15 cellular contexts compared by ENCODE assay signal in genomic region chr7:78939669-78940068, GRCh38.
A peak's percentile ranks its signal among the peaks of the same experiment; 100 is the strongest.
DNase-seq lines count a peak whose midpoint lies in the region; ATAC-seq lines count a peak whose summit lies in the region.
"Had no signal": no experiment of that assay in that cellular context is flagged by ENCODE, and none has a peak within 500 bp of the region (broad histone marks: within the 10 kb centered on the region; RNA-seq: fewer than 3 reads in every experiment).

No MANE protein-coding gene starts in this region.

- ATAC-seq in GM21423 (IDR thresholded peaks at IDR 0.05; ENCODE audit: unreplicated experiment), result no peak
- no peak for ATAC-seq in HG02763 (IDR thresholded peaks at IDR 0.05; ENCODE audit: unreplicated experiment)
- ATAC-seq in HG02981 (IDR thresholded peaks at IDR 0.05; ENCODE audit: unreplicated experiment), result no peak
- ATAC-seq: HCT116 had no signal

- DNase-seq in DMS53 (lab: John Stamatoyannopoulos, UW), result peak; percentile 98
- peak; percentile 3 for DNase-seq in LHCN-M2 (ENCODE audit: low read depth)
- DNase-seq in NCI-H2227 (lab: John Stamatoyannopoulos, UW; ENCODE audit: unreplicated experiment), result peak; percentile 56
- peak; percentile 50 for DNase-seq in fibroblast of gingiva (ENCODE audit: low read depth)
- no peak for DNase-seq in NAMALWA (ENCODE audit: low spot score)
- DNase-seq: ACHN; CD4-positive, alpha-beta memory T cell; NCI-H1092 treated with DMSO at 0.1 percent for 48 hours; NCI-H774; Peyer's patch; SHP77 had no signal
